ENCODE assay signal across 1 cellular context in genomic region chr2:11722249-11723060, GRCh38.
TF ChIP-seq lines count a peak whose summit lies in the region.

No MANE protein-coding gene starts in this region.

TF ChIP-seq in HepG2, 621 proteins besides CTCF, POLR2A, EP300 and RAD21 (continued from another document and continues in another):
- TF ChIP-seq ZSCAN5A (CRISPR knock-in tag; IDR thresholded peaks at IDR 0.05; ENCODE audit: borderline replicate concordance) (peak; percentile 47; the same call in 1 of the 2 replicates), MTA1 (CRISPR knock-in tag; IDR thresholded peaks at IDR 0.05; ENCODE audit: borderline replicate concordance) (no peak), RFX1 (IDR thresholded peaks at IDR 0.05) (no peak), MAF1 (CRISPR knock-in tag; IDR thresholded peaks at IDR 0.05; ENCODE audit: borderline replicate concordance) (no peak), ZFP1 (CRISPR knock-in tag; IDR thresholded peaks at IDR 0.05) (peak; percentile 81; the same call in 1 of the 2 replicates), ATF4 (CRISPR knock-in tag; IDR thresholded peaks at IDR 0.05) (peak in 1 of 2 experiments; percentile 25; a peak in 1 of 4 replicates), ZNF33A (CRISPR knock-in tag; IDR thresholded peaks at IDR 0.05; ENCODE audit: borderline replicate concordance) (no peak), ZFP82 (CRISPR knock-in tag; IDR thresholded peaks at IDR 0.05; ENCODE audit: borderline replicate concordance) (no peak), CEBPZ (IDR thresholded peaks at IDR 0.05; ENCODE audit: low read length) (no peak), RBM22 (optimal IDR thresholded peaks at IDR 0.05; ENCODE audit: low read length) (no peak), KDM1A (CRISPR knock-in tag; IDR thresholded peaks at IDR 0.05) (no peak; the same call in 1 of the 2 replicates), ZFAT (CRISPR knock-in tag; conservative IDR thresholded peaks at IDR 0.05) (no peak), ZNF687 (CRISPR knock-in tag; IDR thresholded peaks at IDR 0.05) (no peak), FOXM1 (CRISPR knock-in tag; IDR thresholded peaks at IDR 0.05) (no peak), ZNF3 (CRISPR knock-in tag; IDR thresholded peaks at IDR 0.05) (peak; percentile 67; the same call in 1 of the 2 replicates), TARDBP (CRISPR knock-in tag; IDR thresholded peaks at IDR 0.05) (peak; percentile 44; the same call in 1 of the 2 replicates), ZNF761 (CRISPR knock-in tag; conservative IDR thresholded peaks at IDR 0.05) (no peak), IRF9 (CRISPR knock-in tag; IDR thresholded peaks at IDR 0.05; ENCODE audit: borderline replicate concordance) (no peak), GMEB2 (CRISPR knock-in tag; IDR thresholded peaks at IDR 0.05; ENCODE audit: low read depth) (no peak), ZNF558 (CRISPR knock-in tag; IDR thresholded peaks at IDR 0.05; ENCODE audit: borderline replicate concordance) (no peak), SOX5 (CRISPR knock-in tag; IDR thresholded peaks at IDR 0.05; ENCODE audit: borderline replicate concordance) (peak; percentile 61; the same call in 1 of the 2 replicates), DBP (CRISPR knock-in tag; IDR thresholded peaks at IDR 0.05; ENCODE audit: not compliant biosample characterization) (no peak), TAF1 (CRISPR knock-in tag; IDR thresholded peaks at IDR 0.05) (no peak), ZNF576 (CRISPR knock-in tag; IDR thresholded peaks at IDR 0.05) (no peak), SNAPC2 (CRISPR knock-in tag; IDR thresholded peaks at IDR 0.05) (0 out of 2 replicates have a peak, but pooled peaks have one; percentile 36), SRF (IDR thresholded peaks at IDR 0.05; ENCODE audit: low read depth, low read length) (peak; percentile 15; the same call in 1 of the 2 replicates), FOXJ3 (CRISPR knock-in tag; IDR thresholded peaks at IDR 0.05; ENCODE audit: borderline replicate concordance) (0 out of 2 replicates have a peak, but pooled peaks have one; percentile 35), ZNF691 (CRISPR knock-in tag; IDR thresholded peaks at IDR 0.05; ENCODE audit: borderline replicate concordance, low read depth) (no peak), STAT5B (CRISPR knock-in tag; IDR thresholded peaks at IDR 0.05) (no peak), ZNF121 (CRISPR knock-in tag; IDR thresholded peaks at IDR 0.05) (no peak), TFE3 (CRISPR knock-in tag; IDR thresholded peaks at IDR 0.05) (peak; percentile 80), POLR2AphosphoS2 (IDR thresholded peaks at IDR 0.05; ENCODE audit: low read depth, low read length) (no peak), SMYD3 (CRISPR knock-in tag; IDR thresholded peaks at IDR 0.05) (0 out of 2 replicates have a peak, but pooled peaks have one; percentile 23), ZNF430 (CRISPR knock-in tag; IDR thresholded peaks at IDR 0.05) (no peak), ZNF253 (CRISPR knock-in tag; IDR thresholded peaks at IDR 0.05; ENCODE audit: borderline replicate concordance) (no peak), ELK4 (CRISPR knock-in tag; IDR thresholded peaks at IDR 0.05; ENCODE audit: borderline replicate concordance) (no peak), ZNF343 (CRISPR knock-in tag; IDR thresholded peaks at IDR 0.05) (no peak), ZMYM3 (CRISPR knock-in tag; IDR thresholded peaks at IDR 0.05) (no peak), GFI1 (CRISPR knock-in tag; IDR thresholded peaks at IDR 0.05; ENCODE audit: borderline replicate concordance) (no peak), WIZ (CRISPR knock-in tag; IDR thresholded peaks at IDR 0.05) (no peak), TCF7 (IDR thresholded peaks at IDR 0.05; ENCODE audit: low read depth) (peak; percentile 50), PCBP1 (IDR thresholded peaks at IDR 0.05; ENCODE audit: borderline replicate concordance, low read depth, low read length) (no peak)
